Comparison of ENCODE assay signal across 12 cellular contexts in genomic region chr3:16059081-16059537, GRCh38.
DNase-seq lines count a peak whose midpoint lies in the region; TF ChIP-seq lines count a peak whose summit lies in the region.
"Had no signal": no experiment of that assay in that cellular context is flagged by ENCODE, and none has a peak within 500 bp of the region (broad histone marks: within the 10 kb centered on the region; RNA-seq: fewer than 3 reads in every experiment).

No MANE protein-coding gene starts in this region.

- H3K4me3 Mint-ChIP-seq in HFFc6, result peak overlapping the region; percentile 67
- H3K4me3 Mint-ChIP-seq: CD4-positive, alpha-beta T cell had no signal

- peak overlapping the region; percentile 76 for H3K27ac ChIP-seq in layer of hippocampus (ENCODE audit: low read depth, low read length)
- H3K27ac ChIP-seq in subcutaneous abdominal adipose tissue (ENCODE audit: low read depth, low read length), result peak overlapping the region; percentile 67

- peaks cover 85% of the 10 kb centered on the region for H3K4me1 Mint-ChIP-seq in HFFc6 (ENCODE audit: low read depth)

- in situ Hi-C loops in astrocyte of the spinal cord (cut with HindIII; ENCODE audit: low sequenced_read_pairs), result no loop called here

- H3K4me3 ChIP-seq in astrocyte of the spinal cord (ENCODE audit: low read depth, low read length) (no peak overlapping the region), subcutaneous abdominal adipose tissue (ENCODE audit: low read depth in 1 of 5, low read length in 5 of 5) (no peak overlapping the region)

- H3K4me1 ChIP-seq in subcutaneous abdominal adipose tissue (ENCODE audit: control insufficient read depth in 5 of 5, insufficient read depth in 5 of 5, low read length in 5 of 5), result peaks cover 2 to 54% (median 47%) of the 10 kb centered on the region in 5 donors

- no peaks in the 10 kb centered on the region for H3K36me3 ChIP-seq in subcutaneous abdominal adipose tissue (ENCODE audit: control insufficient read depth in 5 of 5, insufficient read depth in 5 of 5, low read length in 5 of 5)

- no peaks in the 10 kb centered on the region for H3K27me3 ChIP-seq in layer of hippocampus (ENCODE audit: control insufficient read depth, insufficient read depth, low read length)
- H3K27me3 ChIP-seq in subcutaneous abdominal adipose tissue (ENCODE audit: control insufficient read depth in 5 of 5, insufficient read depth in 4 of 5, low read length in 5 of 5), result no peaks in the 10 kb centered on the region

- H3K36me3 Mint-ChIP-seq in HFFc6 (ENCODE audit: low read depth), result peaks cover 4% of the 10 kb centered on the region

- H3K9me3 ChIP-seq in subcutaneous abdominal adipose tissue (ENCODE audit: control insufficient read depth in 5 of 5, low read length in 5 of 5), result no peaks in the 10 kb centered on the region

- DNase-seq in HFFc6, result no peak
- peak; percentile 45 for DNase-seq in astrocyte of the spinal cord (ENCODE audit: low read depth, low spot score)
- no peak for DNase-seq in activated naive CD4-positive, alpha-beta T cell treated with anti-CD3 and anti-CD28 coated beads, Interleukin-2, amount 50 U/mL, for 16 hours
- no peak for DNase-seq in DMS 273 (lab: John Stamatoyannopoulos, UW; ENCODE audit: unreplicated experiment)
- no peak for DNase-seq in T-helper 9 cell
- DNase-seq in DMS53 (lab: John Stamatoyannopoulos, UW), result no peak
- DNase-seq: activated CD4-positive, CD25-positive, alpha-beta regulatory T cell treated with anti-CD3 and anti-CD28 coated beads, Interleukin-2, amount 50 U/mL, for 72 hours; activated naive CD4-positive, alpha-beta T cell; CD4-positive, alpha-beta T cell; occipital lobe had no signal

- peaks cover 13% of the 10 kb centered on the region for H3K9me3 Mint-ChIP-seq in HFFc6
- H3K9me3 Mint-ChIP-seq: CD4-positive, alpha-beta T cell had no signal

- H3K9ac ChIP-seq in subcutaneous abdominal adipose tissue (ENCODE audit: low read length in 5 of 5), result no peak overlapping the region

- peak overlapping the region; percentile 99 for H3K27ac Mint-ChIP-seq in HFFc6
- H3K27ac Mint-ChIP-seq: CD4-positive, alpha-beta T cell had no signal

- H3K27me3 Mint-ChIP-seq in HFFc6 (ENCODE audit: insufficient read depth), result no peaks in the 10 kb centered on the region; the same call in 1 of the 2 replicates

- TF ChIP-seq CTCF in HFFc6 (IDR thresholded peaks at IDR 0.05) (no peak), astrocyte of the spinal cord (IDR thresholded peaks at IDR 0.05; ENCODE audit: low read depth, low read length) (no peak)
